Comparison of ENCODE assay signal across 9 cellular contexts in genomic region chr20:4369798-4370124, GRCh38.
DNase-seq lines count a peak whose midpoint lies in the region; ATAC-seq and TF ChIP-seq lines count a peak whose summit lies in the region.
"Had no signal": no experiment of that assay in that cellular context is flagged by ENCODE, and none has a peak within 500 bp of the region (broad histone marks: within the 10 kb centered on the region; RNA-seq: fewer than 3 reads in every experiment).

No MANE protein-coding gene starts in this region.

- no peaks in the 10 kb centered on the region for H3K9me3 Mint-ChIP-seq in glutamatergic neuron (ENCODE audit: unreplicated experiment)

- no peaks in the 10 kb centered on the region for H3K36me3 Mint-ChIP-seq in glutamatergic neuron (ENCODE audit: unreplicated experiment)

- no peaks in the 10 kb centered on the region for H3K79me2 ChIP-seq in PC-3 (ENCODE audit: low read length)

- H3K4me2 ChIP-seq in IMR-90 (ENCODE audit: low read depth, low read length) = no peak overlapping the region
- no peak overlapping the region for H3K4me2 ChIP-seq in PC-3 (ENCODE audit: low read length)

- no peak overlapping the region for H2AK9ac ChIP-seq in IMR-90 (replicated peaks; ENCODE audit: low read depth, low read length, poor library complexity)

- H2BK5ac ChIP-seq in IMR-90 (ENCODE audit: low read depth, low read length, poor library complexity, severe bottlenecking) = no peak overlapping the region

- H3F3A ChIP-seq in PC-3 (ENCODE audit: low read length, unreplicated experiment) = no peaks in the 10 kb centered on the region

- H4K8ac ChIP-seq in IMR-90 (ENCODE audit: low read depth in 2 of 2, low read length in 2 of 2) = no peak overlapping the region; a peak in 1 of 4 replicates

- 0 out of 2 replicates have a peak overlapping the region, but pooled peaks have one; percentile 24 for H3K23ac ChIP-seq in IMR-90 (ENCODE audit: low read depth, low read length)

- WGBS in IMR-90 (ENCODE audit: extremely low coverage in 2 of 2, insufficient read length in 1 of 2), 2 experiments = no CpG with 5 or more reads among the region's 6 CpGs

- H3K9me3 ChIP-seq in IMR-90 (ENCODE audit: control insufficient read depth, insufficient read depth, low read length) (peaks cover 3% of the 10 kb centered on the region; the same call in 1 of the 2 replicates), PC-3 (ENCODE audit: low read length) (no peaks in the 10 kb centered on the region)

- no peaks in the 10 kb centered on the region for H3K79me1 ChIP-seq in IMR-90 (ENCODE audit: low read depth in 1 of 2, low read length in 2 of 2)

- H2BK120ac ChIP-seq in IMR-90 (ENCODE audit: low read depth, low read length) = no peak overlapping the region

- H3K9ac ChIP-seq in IMR-90 (ENCODE audit: low read depth, low read length) (no peak overlapping the region), PC-3 (ENCODE audit: low read length) (no peak overlapping the region)

- no peak overlapping the region for H3K56ac ChIP-seq in IMR-90 (ENCODE audit: extremely low read depth, insufficient read depth, low read length)

- no peak overlapping the region for H3K4me3 ChIP-seq in IMR-90 (ENCODE audit: insufficient read depth, low read depth, low read length)
- H3K4me3 ChIP-seq in PC-3 (ENCODE audit: low read length) = no peak overlapping the region

- no peak overlapping the region for H2BK20ac ChIP-seq in IMR-90 (ENCODE audit: low read depth, low read length)

- no peaks in the 10 kb centered on the region for H3K9me2 ChIP-seq in PC-3 (replicated peaks; ENCODE audit: low read length)

- intact Hi-C loops in IMR-90 (cut with micrococcal nuclease) (no loop called here), PC-3 (cut with micrococcal nuclease) (no loop called here)

- in situ Hi-C loops in GM13977 (cut with MboI; ENCODE audit: low pct_unique_long_range_greater_than_20kb, low sequenced_read_pairs, unreplicated experiment) = no loop called here
- in situ Hi-C loops in IMR-90 (cut with MboI; ENCODE audit: low sequenced_read_pairs) = no loop called here

- H3K36me3 ChIP-seq in IMR-90 (ENCODE audit: control insufficient read depth, insufficient read depth, low read length) (no peaks in the 10 kb centered on the region), PC-3 (ENCODE audit: low read depth, low read length) (no peaks in the 10 kb centered on the region)

- H3K4me1 Mint-ChIP-seq in glutamatergic neuron (ENCODE audit: low read depth, unreplicated experiment) = no peaks in the 10 kb centered on the region

- peaks cover 6% of the 10 kb centered on the region for H3K27me3 Mint-ChIP-seq in glutamatergic neuron (ENCODE audit: unreplicated experiment)

- H3K9me1 ChIP-seq in IMR-90 (ENCODE audit: insufficient read depth, low read length) = 0 out of 2 replicates have a peak, but pooled peaks cover 2% of the 10 kb centered on the region

- dilution Hi-C loops in IMR-90 (cut with HindIII; ENCODE audit: low sequenced_read_pairs, unreplicated experiment) = no loop called here

- H3K27ac Mint-ChIP-seq in glutamatergic neuron (ENCODE audit: unreplicated experiment) = no peak overlapping the region

- H2BK15ac ChIP-seq in IMR-90 (ENCODE audit: low read depth, low read length) = no peak overlapping the region

- H4K20me1 ChIP-seq in IMR-90 (ENCODE audit: insufficient read depth, low read length) (no peaks in the 10 kb centered on the region), PC-3 (ENCODE audit: low read length) (no peaks in the 10 kb centered on the region)

- H3K14ac ChIP-seq in IMR-90 (replicated peaks; ENCODE audit: low read depth, low read length) = no peak overlapping the region

- TF ChIP-seq CTCF in GM13977 (IDR thresholded peaks at IDR 0.05; ENCODE audit: extremely low read depth, insufficient read depth, missing control alignments) (no peak), IMR-90 (conservative IDR thresholded peaks at IDR 0.05; ENCODE audit: low read depth, low read length) (no peak), glutamatergic neuron (IDR thresholded peaks at IDR 0.05; ENCODE audit: partially characterized antibody, unreplicated experiment) (no peak), PC-3 (conservative IDR thresholded peaks at IDR 0.05; ENCODE audit: low read depth, low read length) (no peak)

- H3K4me3 Mint-ChIP-seq in glutamatergic neuron (ENCODE audit: unreplicated experiment) = no peak overlapping the region

- H2AFZ ChIP-seq in IMR-90 (replicated peaks; ENCODE audit: low read length, poor library complexity) (no peak overlapping the region), PC-3 (ENCODE audit: low read length) (no peak overlapping the region)

- BruUV-seq in IMR-90 (replicated peaks; lab: Mats Ljungman, UMichigan) (no TSS peak), PC-3 (replicated peaks; lab: Mats Ljungman, UMichigan) (no TSS peak)

- H3K4me1 ChIP-seq in IMR-90 (ENCODE audit: control insufficient read depth, insufficient read depth, low read length) (no peaks in the 10 kb centered on the region), PC-3 (ENCODE audit: insufficient read depth, low read length) (no peaks in the 10 kb centered on the region)

- H3K27ac ChIP-seq in IMR-90 (ENCODE audit: insufficient read depth, low read length) (no peak overlapping the region), PC-3 (ENCODE audit: low read length) (no peak overlapping the region)

- peak; percentile 17 for DNase-seq in GM13977 (ENCODE audit: low spot score)
- DNase-seq in IMR-90 = no peak
- DNase-seq in activated T-cell treated with anti-CD3 and anti-CD28 coated beads for 48 hours (ENCODE audit: low read depth) = peak; percentile 19
- peak in 3 of 4 experiments; percentile 1 to 36 (median 4) for DNase-seq in stimulated activated CD4-positive, alpha-beta T cell treated with anti-CD3 and anti-CD28 coated beads, Interleukin-1b, Interleukin-23, amount 100 ng/mL, for 24 hours (ENCODE audit: low read depth in 4 of 4, low spot score in 1 of 4)
- no peak for DNase-seq in Ammon's horn (ENCODE audit: low spot score)
- DNase-seq in glutamatergic neuron = no peak
- no peak for DNase-seq in kidney tubule cell (ENCODE audit: low spot score)
- DNase-seq in PC-3 = no peak
- DNase-seq: left ventricle myocardium superior had no signal

- CTCF ChIA-PET in IMR-90 (lab: Yijun Ruan, JAX) = no interaction called here
- CTCF ChIA-PET in PC-3 (lab: Charles Lee) = no interaction called here

- no peak for TF ChIP-seq RAD21 in IMR-90 (IDR thresholded peaks at IDR 0.05; ENCODE audit: low read length)

- no peak for TF ChIP-seq POLR2A in IMR-90 (IDR thresholded peaks at IDR 0.05; ENCODE audit: low read depth, low read length)

- H3K27me3 ChIP-seq in IMR-90 (ENCODE audit: control insufficient read depth, insufficient read depth, low read length) (no peaks in the 10 kb centered on the region), PC-3 (ENCODE audit: low read length) (no peaks in the 10 kb centered on the region)

- no peak overlapping the region for H3K18ac ChIP-seq in IMR-90 (ENCODE audit: low read depth, low read length)

- no peak overlapping the region; the same call in 1 of the 2 replicates for H2AK5ac ChIP-seq in IMR-90 (ENCODE audit: low read depth, low read length)

- H4K91ac ChIP-seq in IMR-90 (ENCODE audit: insufficient read depth, low read depth, low read length) = no peak overlapping the region

- no peak for ATAC-seq in IMR-90 (ENCODE audit: low read depth)
- ATAC-seq in PC-3 = no peak
- ATAC-seq: left ventricle myocardium superior had no signal

- H4K5ac ChIP-seq in IMR-90 (ENCODE audit: low read depth, low read length) = no peak overlapping the region

- no peak overlapping the region for H3K4ac ChIP-seq in IMR-90 (ENCODE audit: low read depth, low read length)

- POLR2A ChIA-PET in IMR-90 (lab: Charles Lee; ENCODE audit: unreplicated experiment) (no interaction called here), PC-3 (lab: Charles Lee; ENCODE audit: unreplicated experiment) (no interaction called here)

TF ChIP-seq in IMR-90, 13 proteins besides CTCF, POLR2A, EP300 and RAD21:
- no peak for TF ChIP-seq MAFK (IDR thresholded peaks at IDR 0.05; ENCODE audit: low read depth, low read length)
- TF ChIP-seq RFX5 (IDR thresholded peaks at IDR 0.05; ENCODE audit: low read depth, low read length) = no peak
- TF ChIP-seq SMC3 (IDR thresholded peaks at IDR 0.05; ENCODE audit: low read depth, low read length) = no peak

Comparison
In these comparisons a context has a peak if more than half of its experiments do, and no peak if none do; other contexts are left out.
1. DNase-seq: peak in GM13977 (single experiment), activated T-cell treated with anti-CD3 and anti-CD28 coated beads for 48 hours (single experiment) and stimulated activated CD4-positive, alpha-beta T cell treated with anti-CD3 and anti-CD28 coated beads, Interleukin-1b, Interleukin-23, amount 100 ng/mL, for 24 hours (3 of 4); none in IMR-90 (single experiment), Ammon's horn (single experiment), glutamatergic neuron (single experiment), kidney tubule cell (single experiment) and PC-3 (single experiment).